24 cellular contexts compared by ENCODE assay signal in genomic region chr10:16663472-16663871, GRCh38.
A peak's percentile ranks its signal among the peaks of the same experiment; 100 is the strongest.
DNase-seq lines count a peak whose midpoint lies in the region; ATAC-seq and TF ChIP-seq lines count a peak whose summit lies in the region.
"Had no signal": no experiment of that assay in that cellular context is flagged by ENCODE, and none has a peak within 500 bp of the region (broad histone marks: within the 10 kb centered on the region; RNA-seq: fewer than 3 reads in every experiment).

No MANE protein-coding gene starts in this region.

- TF ChIP-seq CTCF in right atrium auricular region (IDR thresholded peaks at IDR 0.05), result no peak
- no peak for TF ChIP-seq CTCF in right lobe of liver (IDR thresholded peaks at IDR 0.05)

- H3K9me3 ChIP-seq in right atrium auricular region (no peaks in the 10 kb centered on the region), right lobe of liver (no peaks in the 10 kb centered on the region)
- H3K9me3 ChIP-seq: BLaER1, HAP-1, SJCRH30 had no signal

- ATAC-seq in GM19023 (IDR thresholded peaks at IDR 0.05; ENCODE audit: unreplicated experiment) (peak; percentile 55), HG02885 (IDR thresholded peaks at IDR 0.05; ENCODE audit: poor library complexity, unreplicated experiment) (peak; percentile 90), Right ventricle myocardium superior (ENCODE audit: poor library complexity) (peak; percentile 98), HG03039 (IDR thresholded peaks at IDR 0.05; ENCODE audit: unreplicated experiment) (no peak), right lobe of liver (no peak)
- ATAC-seq: GM12878, GM23338, Panc1 had no signal

- WGBS in right lobe of liver (ENCODE audit: insufficient coverage, low coverage, low lambda C conversion rate, missing lambda C conversion rate), result 80% methylated on average over 1 of the region's 6 CpGs

- TF ChIP-seq POLR2A in right lobe of liver (IDR thresholded peaks at IDR 0.05), result no peak

- no peaks in the 10 kb centered on the region for H3K27me3 ChIP-seq in right atrium auricular region
- no peaks in the 10 kb centered on the region for H3K27me3 ChIP-seq in right lobe of liver
- H3K27me3 ChIP-seq: BLaER1, SJCRH30 had no signal

- H3K36me3 ChIP-seq in right atrium auricular region, result no peaks in the 10 kb centered on the region
- H3K36me3 ChIP-seq in right lobe of liver, result no peaks in the 10 kb centered on the region
- H3K36me3 ChIP-seq: BLaER1, HAP-1, SJCRH30 had no signal

- DNase-seq in Right ventricle myocardium superior (peak; percentile 50), right atrium auricular region (ENCODE audit: low spot score) (no peak), A172 (ENCODE audit: low spot score) (no peak), right lobe of liver (no peak), anterior cingulate cortex (lab: John Stamatoyannopoulos, UW) (no peak)
- DNase-seq: CD4-positive, alpha-beta T cell; COR-L47; DMS79 treated with DMSO at 0.1 percent for 48 hours; Kasumi-1; NCI-H1417; NCI-H187 treated with DMSO at 0.1 percent for 48 hours; NCI-H2107; NCI-H510A treated with DMSO at 0.1 percent for 48 hours; NCI-H748 treated with DMSO at 0.1 percent for 48 hours; SJCRH30; T-helper 1 cell had no signal

- H3K4me3 ChIP-seq in right atrium auricular region (no peak overlapping the region), right lobe of liver (no peak overlapping the region)
- H3K4me3 ChIP-seq: BLaER1, GM12878, GM23338, HAP-1, SJCRH30 had no signal

- H3K4me1 ChIP-seq in right atrium auricular region (peaks cover 0 to 7% of the 10 kb centered on the region in 2 donors), right lobe of liver (no peaks in the 10 kb centered on the region)
- H3K4me1 ChIP-seq: BLaER1, HAP-1, SJCRH30 had no signal

- intact Hi-C loops in Right ventricle myocardium superior (cut with DNase I), result no loop called here
- intact Hi-C loops in right lobe of liver (cut with DNase I), result no loop called here

- peak overlapping the region; percentile 8 to 47 for H3K27ac ChIP-seq in right atrium auricular region
- H3K27ac ChIP-seq in right lobe of liver, result no peak overlapping the region
- H3K27ac ChIP-seq: BLaER1, SJCRH30 had no signal

Comparison
In these comparisons a context has a peak if more than half of its experiments do, and no peak if none do; other contexts are left out.
1. ATAC-seq: peak in GM19023 (single experiment), HG02885 (single experiment) and Right ventricle myocardium superior (single experiment); none in HG03039 (single experiment) and right lobe of liver (0 of 4).
2. H3K27ac ChIP-seq: peak in right atrium auricular region (2 of 2); none in right lobe of liver (0 of 3).